1 cellular context compared by ENCODE assay signal in genomic region chr17:28055546-28056275, GRCh38.
TF ChIP-seq lines count a peak whose summit lies in the region.

No MANE protein-coding gene starts in this region.

TF ChIP-seq in HepG2, 621 proteins besides CTCF, POLR2A, EP300 and RAD21 (continued from another document):
- TF ChIP-seq FOXP1 (IDR thresholded peaks at IDR 0.05) = no peak
- peak; percentile 86 for TF ChIP-seq FOXP1 (CRISPR knock-in tag; IDR thresholded peaks at IDR 0.05)
- TF ChIP-seq ZFY (CRISPR knock-in tag; IDR thresholded peaks at IDR 0.05) = no peak
- no peak for TF ChIP-seq ZNF580 (CRISPR knock-in tag; IDR thresholded peaks at IDR 0.05; ENCODE audit: borderline replicate concordance, low read depth)
- TF ChIP-seq FOXP4 (CRISPR knock-in tag; IDR thresholded peaks at IDR 0.05) = peak; percentile 59
- TF ChIP-seq ZFP82 (CRISPR knock-in tag; IDR thresholded peaks at IDR 0.05; ENCODE audit: borderline replicate concordance) = no peak
- no peak for TF ChIP-seq ARID5B (CRISPR knock-in tag; IDR thresholded peaks at IDR 0.05)
- TF ChIP-seq ZNF121 (CRISPR knock-in tag; IDR thresholded peaks at IDR 0.05) = no peak
- TF ChIP-seq GATAD2A (CRISPR knock-in tag; IDR thresholded peaks at IDR 0.05) = 0 out of 2 replicates have a peak, but pooled peaks have one; percentile 30
- no peak for TF ChIP-seq SOX6 (IDR thresholded peaks at IDR 0.05)
- peak; percentile 32; the same call in 1 of the 2 replicates for TF ChIP-seq SOX6 (CRISPR knock-in tag; IDR thresholded peaks at IDR 0.05)
- no peak for TF ChIP-seq PCBP1 (IDR thresholded peaks at IDR 0.05; ENCODE audit: borderline replicate concordance, low read depth, low read length)
- no peak for TF ChIP-seq AFF4 (CRISPR knock-in tag; IDR thresholded peaks at IDR 0.05)
- TF ChIP-seq PAXIP1 (CRISPR knock-in tag; conservative IDR thresholded peaks at IDR 0.05) = 0 out of 2 replicates have a peak, but pooled peaks have one; percentile 36
- no peak for TF ChIP-seq ZNF83 (CRISPR knock-in tag; IDR thresholded peaks at IDR 0.05; ENCODE audit: borderline replicate concordance)
- no peak for TF ChIP-seq PAWR (CRISPR knock-in tag; IDR thresholded peaks at IDR 0.05; ENCODE audit: borderline replicate concordance)
- no peak for TF ChIP-seq SIX1 (CRISPR knock-in tag; IDR thresholded peaks at IDR 0.05; ENCODE audit: borderline replicate concordance)
- TF ChIP-seq IKZF1 (IDR thresholded peaks at IDR 0.05) = no peak
- TF ChIP-seq ZNF275 (CRISPR knock-in tag; IDR thresholded peaks at IDR 0.05; ENCODE audit: borderline replicate concordance) = no peak
- TF ChIP-seq HMG20A (CRISPR knock-in tag; IDR thresholded peaks at IDR 0.05; ENCODE audit: borderline replicate concordance) = no peak
TF ChIP-seq in HepG2: peak in this region for 6.
